ENCODE assay signal across 22 cellular contexts in the genomic region with DNA sequence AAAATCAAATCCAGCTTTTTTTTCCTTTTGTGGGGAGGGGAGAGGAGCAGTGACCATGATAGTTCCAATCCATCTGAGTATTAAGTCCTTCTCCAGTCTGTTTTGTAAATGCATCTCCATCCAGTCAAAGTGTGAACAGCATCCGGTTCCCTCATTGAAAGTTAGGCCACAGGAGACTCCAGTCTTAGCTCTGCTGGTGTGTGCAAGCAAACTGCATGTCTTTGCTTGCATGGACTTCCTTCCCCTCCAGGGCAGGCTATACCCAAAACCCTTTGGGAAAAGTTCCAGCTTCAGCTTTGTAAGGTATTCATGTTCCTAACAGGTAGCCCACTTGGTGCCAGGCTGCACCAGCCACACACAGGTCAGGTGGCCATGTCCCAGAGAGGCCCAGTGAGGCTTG.
"Had no signal": no experiment of that assay in that cellular context is flagged by ENCODE, and none has a peak within 500 bp of the region (broad histone marks: within the 10 kb centered on the region; RNA-seq: fewer than 3 reads in every experiment).

No MANE protein-coding gene starts in this region.

- H3K9me3 Mint-ChIP-seq: activated T-helper 1 cell treated with anti-CD3 and anti-CD28 coated beads, Interleukin-12 subunit alpha, Interleukin-12 subunit beta, Interleukin-2, Interleukin-4 antibody, amounts not matched to agents 30 ng/mL and 10 ng/mL and 1 ng/mL, durations not matched to agents 14 hours and 24 hours and 36 hours; nephron; stimulated activated naive CD8-positive, alpha-beta T cell treated with anti-CD3 and anti-CD28 coated beads, Interleukin-15, Interleukin-2, amounts not matched to agents 100 ng/mL and 50 ng/mL, for 24 hours; T-helper 1 cell treated with Interleukin-12 subunit alpha and Interleukin-12 subunit beta and Interleukin-4 antibody, amounts not matched to agents 30 μg/mL and 1 μg/mL, for 36 hours had no signal

- DNase-seq: activated CD4-positive, alpha-beta T cell treated with anti-CD3 and anti-CD28 coated beads for 48 hours; activated CD4-positive, CD25-positive, alpha-beta regulatory T cell; activated CD8-positive, alpha-beta memory T cell treated with anti-CD3 and anti-CD28 coated beads, Interleukin-2, amount 50 U/mL, for 48 hours; activated gamma-delta T cell; effector CD4-positive, alpha-beta T cell; gastrocnemius medialis; hippocampal formation; left ventricle myocardium superior; ovary; spleen; stimulated activated CD4-positive, alpha-beta T cell treated with anti-CD3 and anti-CD28 coated beads, Interleukin-4, amount 100 ng/mL, for 24 hours; substantia nigra; tibial artery had no signal

- FAIRE-seq: endometrium had no signal

- H3K27ac Mint-ChIP-seq: activated T-helper 1 cell treated with anti-CD3 and anti-CD28 coated beads, Interleukin-12 subunit alpha, Interleukin-12 subunit beta, Interleukin-2, Interleukin-4 antibody, amounts not matched to agents 30 ng/mL and 10 ng/mL and 1 ng/mL, durations not matched to agents 14 hours and 24 hours and 36 hours; T-helper 1 cell treated with Interleukin-12 subunit alpha and Interleukin-12 subunit beta and Interleukin-4 antibody, amounts not matched to agents 30 μg/mL and 1 μg/mL, for 36 hours had no signal

- H3K4me3 Mint-ChIP-seq: activated T-helper 1 cell treated with anti-CD3 and anti-CD28 coated beads, Interleukin-12 subunit alpha, Interleukin-12 subunit beta, Interleukin-2, Interleukin-4 antibody, amounts not matched to agents 30 ng/mL and 10 ng/mL and 1 ng/mL, durations not matched to agents 14 hours and 24 hours and 36 hours; nephron; stimulated activated naive CD8-positive, alpha-beta T cell treated with anti-CD3 and anti-CD28 coated beads, Interleukin-15, Interleukin-2, amounts not matched to agents 100 ng/mL and 50 ng/mL, for 24 hours; T-helper 1 cell treated with Interleukin-12 subunit alpha and Interleukin-12 subunit beta and Interleukin-4 antibody, amounts not matched to agents 30 μg/mL and 1 μg/mL, for 36 hours had no signal

- H3K4me3 ChIP-seq: esophagus muscularis mucosa, gastrocnemius medialis, ovary, prostate gland, right atrium auricular region, spleen, tibial artery had no signal

- H3K36me3 ChIP-seq: ovary, prostate gland had no signal

- ATAC-seq: gastrocnemius medialis, left ventricle myocardium superior had no signal

- H3K27me3 Mint-ChIP-seq: stimulated activated naive CD8-positive, alpha-beta T cell treated with anti-CD3 and anti-CD28 coated beads, Interleukin-15, Interleukin-2, amounts not matched to agents 100 ng/mL and 50 ng/mL, for 24 hours had no signal

- H3K9me3 ChIP-seq: esophagus muscularis mucosa, gastrocnemius medialis, neutrophil, ovary, prostate gland, right atrium auricular region, spleen, tibial artery had no signal

- H3K27ac ChIP-seq: esophagus muscularis mucosa, gastrocnemius medialis, neutrophil, ovary, prostate gland, right atrium auricular region, spleen, tibial artery had no signal

- H3K27me3 ChIP-seq: esophagus muscularis mucosa, gastrocnemius medialis, neutrophil, ovary, right atrium auricular region, spleen, tibial artery had no signal
